In genomic region chr14:71398450-71398849, GRCh38 we compare ENCODE assay signal across 1 cellular context.
TF ChIP-seq lines count a peak whose summit lies in the region.

No MANE protein-coding gene starts in this region.

TF ChIP-seq in GM23338, 12 proteins besides CTCF, POLR2A, EP300 and RAD21 (continued from another document):
- TF ChIP-seq ZNF462 (CRISPR knock-in tag; IDR thresholded peaks at IDR 0.05) (no peak), EZH2phosphoT487 (IDR thresholded peaks at IDR 0.05; ENCODE audit: unreplicated experiment) (no peak)
TF ChIP-seq in GM23338: peak in this region for 0.
